ENCODE assay signal across 34 cellular contexts in the genomic region with DNA sequence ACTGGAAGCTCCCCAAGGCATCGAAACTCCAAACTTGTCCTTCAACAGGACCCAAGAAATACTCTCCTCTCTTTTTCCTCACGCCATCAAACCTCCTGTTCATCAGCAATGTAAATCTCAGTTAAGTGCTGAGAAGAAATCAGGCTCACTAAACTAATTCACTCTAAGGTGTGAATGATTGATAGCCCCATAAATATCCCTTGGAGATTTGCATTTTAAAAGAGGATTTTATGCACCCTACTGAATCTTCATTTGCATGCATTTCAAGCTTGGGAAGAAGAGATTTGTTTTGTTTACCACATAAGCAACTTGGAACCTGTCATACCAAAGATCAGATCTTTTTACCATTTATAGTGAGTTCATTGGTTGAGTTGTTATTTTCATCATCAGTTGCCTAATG. TPM values are rescaled to one million over a fixed set of nuclear protein-coding genes. Genes with fewer than 3 reads are reported as not detected.
"Had no signal": no experiment of that assay in that cellular context is flagged by ENCODE, and none has a peak within 500 bp of the region (broad histone marks: within the 10 kb centered on the region; RNA-seq: fewer than 3 reads in every experiment).

No MANE protein-coding gene starts in this region.

- H3K27ac ChIP-seq: colonic mucosa, epithelial cell of prostate, esophagus squamous epithelium, gastrocnemius medialis, heart right ventricle, left lung, lower lobe of right lung had no signal

- FAIRE-seq: endometrium, islet of Langerhans, keratinocyte had no signal

- H3K36me3 Mint-ChIP-seq: mesothelial cell of epicardium had no signal

- DNase-seq: colonic mucosa; cortex of kidney; effector CD8-positive, alpha-beta T cell; effector memory CD8-positive, alpha-beta T cell; endodermal cell; erythroblast; esophagus squamous epithelium; foreskin fibroblast; foreskin melanocyte; gastrocnemius medialis; glutamatergic neuron; head of caudate nucleus; heart right ventricle; hippocampal formation; left cardiac atrium; left lung; left ventricle myocardium superior; lower lobe of right lung; mesenchymal stem cell; mucosa of descending colon had no signal

- H3K4me1 Mint-ChIP-seq: mesothelial cell of epicardium had no signal

- H3K9me3 Mint-ChIP-seq: effector memory CD8-positive, alpha-beta T cell had no signal

- H3K27me3 ChIP-seq: colonic mucosa, gastrocnemius medialis had no signal

- H3K27ac Mint-ChIP-seq: dendritic cell treated with granulocyte-macrophage colony-stimulating factor and Interleukin-4, amounts not matched to agents 40 ng/mL and 50 ng/mL, for 4 days; effector memory CD8-positive, alpha-beta T cell; endodermal cell; mesothelial cell of epicardium had no signal

- H3K36me3 ChIP-seq: colonic mucosa, esophagus squamous epithelium, gastrocnemius medialis, heart right ventricle, left lung, lower lobe of right lung had no signal

- ATAC-seq: effector memory CD8-positive, alpha-beta T cell; esophagus mucosa; gastrocnemius medialis; heart right ventricle; left cardiac atrium; left lung; left ventricle myocardium superior; lower lobe of right lung; mucosa of descending colon had no signal

- H3K4me3 Mint-ChIP-seq: dendritic cell treated with granulocyte-macrophage colony-stimulating factor and Interleukin-4, amounts not matched to agents 40 ng/mL and 50 ng/mL, for 4 days; effector memory CD8-positive, alpha-beta T cell; endodermal cell; mesothelial cell of epicardium had no signal

- H3K9me3 ChIP-seq: colonic mucosa, gastrocnemius medialis had no signal

- H3K4me1 ChIP-seq: colonic mucosa, esophagus squamous epithelium, gastrocnemius medialis, heart right ventricle, left lung, lower lobe of right lung had no signal

- H3K4me3 ChIP-seq: colonic mucosa, esophagus squamous epithelium, gastrocnemius medialis, heart right ventricle, left lung, lower lobe of right lung, mucosa of descending colon had no signal

RNA-seq across cellular contexts. Expression of gene GSX1, which starts 40.3 kb away (rescaled TPM):
- total RNA-seq: colonic mucosa, dermis microvascular lymphatic vessel endothelial cell, endodermal cell, esophagus mucosa, esophagus squamous epithelium, gastrocnemius medialis, glomerular endothelial cell, heart right ventricle, kidney epithelial cell, left cardiac atrium, left lung, left ventricle myocardium superior, lower leg skin, lower lobe of right lung, lung microvascular endothelial cell, mesenteric fat pad, mesothelial cell of epicardium, mucosa of descending colon, myocyte had no signal
- polyA plus RNA-seq: heart right ventricle, keratinocyte had no signal
